In genomic region chr11:8219257-8220021, GRCh38 we compare ENCODE assay signal across 1 cellular context.
TF ChIP-seq lines count a peak whose summit lies in the region.

No MANE protein-coding gene starts in this region.

TF ChIP-seq in liver, 16 proteins besides CTCF, POLR2A, EP300 and RAD21 (continued from another document):
- TF ChIP-seq, protein P1, sequence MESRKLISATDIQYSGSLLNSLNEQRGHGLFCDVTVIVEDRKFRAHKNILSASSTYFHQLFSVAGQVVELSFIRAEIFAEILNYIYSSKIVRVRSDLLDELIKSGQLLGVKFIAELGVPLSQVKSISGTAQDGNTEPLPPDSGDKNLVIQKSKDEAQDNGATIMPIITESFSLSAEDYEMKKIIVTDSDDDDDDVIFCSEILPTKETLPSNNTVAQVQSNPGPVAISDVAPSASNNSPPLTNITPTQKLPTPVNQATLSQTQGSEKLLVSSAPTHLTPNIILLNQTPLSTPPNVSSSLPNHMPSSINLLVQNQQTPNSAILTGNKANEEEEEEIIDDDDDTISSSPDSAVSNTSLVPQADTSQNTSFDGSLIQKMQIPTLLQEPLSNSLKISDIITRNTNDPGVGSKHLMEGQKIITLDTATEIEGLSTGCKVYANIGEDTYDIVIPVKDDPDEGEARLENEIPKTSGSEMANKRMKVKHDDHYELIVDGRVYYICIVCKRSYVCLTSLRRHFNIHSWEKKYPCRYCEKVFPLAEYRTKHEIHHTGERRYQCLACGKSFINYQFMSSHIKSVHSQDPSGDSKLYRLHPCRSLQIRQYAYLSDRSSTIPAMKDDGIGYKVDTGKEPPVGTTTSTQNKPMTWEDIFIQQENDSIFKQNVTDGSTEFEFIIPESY (IDR thresholded peaks at IDR 0.05) = no peak
- TF ChIP-seq FOXA1 (IDR thresholded peaks at IDR 0.05) (no peak), YY1 (IDR thresholded peaks at IDR 0.05) (no peak), JUND (IDR thresholded peaks at IDR 0.05) (no peak), HNF4G (IDR thresholded peaks at IDR 0.05) (no peak), SP1 (IDR thresholded peaks at IDR 0.05) (no peak), MAX (IDR thresholded peaks at IDR 0.05) (no peak), HNF4A (conservative IDR thresholded peaks at IDR 0.05) (no peak), GABPA (IDR thresholded peaks at IDR 0.05 in 1 of 2, conservative IDR thresholded peaks at IDR 0.05 in 1 of 2) (no peak), ATF3 (IDR thresholded peaks at IDR 0.05) (no peak), TAF1 (conservative IDR thresholded peaks at IDR 0.05) (no peak)
